ENCODE assay signal across 8 cellular contexts in genomic region chr7:3301472-3301778, GRCh38. TPM values are rescaled to one million over a fixed set of nuclear protein-coding genes. Genes with fewer than 3 reads are reported as not detected.
A peak's percentile ranks its signal among the peaks of the same experiment; 100 is the strongest.
DNase-seq lines count a peak whose midpoint lies in the region; ATAC-seq and TF ChIP-seq lines count a peak whose summit lies in the region.

No MANE protein-coding gene starts in this region.

- H3K27me3 Mint-ChIP-seq in activated naive CD8-positive, alpha-beta T cell treated with anti-CD3 and anti-CD28 coated beads for 36 hours: peaks cover 32% of the 10 kb centered on the region
- peaks cover 48 to 69% of the 10 kb centered on the region in 2 donors for H3K27me3 Mint-ChIP-seq in natural killer cell treated with Interleukin-12 subunit alpha and Interleukin-12 subunit beta and Interleukin-15 and Interleukin-18, amount 100 ng/mL, for 72 hours

- H3K9me3 Mint-ChIP-seq in activated naive CD8-positive, alpha-beta T cell treated with anti-CD3 and anti-CD28 coated beads for 36 hours: no peaks in the 10 kb centered on the region
- no peaks in the 10 kb centered on the region for H3K9me3 Mint-ChIP-seq in natural killer cell treated with Interleukin-12 subunit alpha and Interleukin-12 subunit beta and Interleukin-15 and Interleukin-18, amount 100 ng/mL, for 72 hours

- no peak for TF ChIP-seq CTCF in GM13977 (IDR thresholded peaks at IDR 0.05; ENCODE audit: extremely low read depth, insufficient read depth, missing control alignments)

- no peak overlapping the region for H3K27ac Mint-ChIP-seq in activated naive CD8-positive, alpha-beta T cell treated with anti-CD3 and anti-CD28 coated beads for 36 hours
- no peak overlapping the region for H3K27ac Mint-ChIP-seq in natural killer cell treated with Interleukin-12 subunit alpha and Interleukin-12 subunit beta and Interleukin-15 and Interleukin-18, amount 100 ng/mL, for 72 hours

- no peak overlapping the region for H3K4me3 Mint-ChIP-seq in activated naive CD8-positive, alpha-beta T cell treated with anti-CD3 and anti-CD28 coated beads for 36 hours
- no peak overlapping the region for H3K4me3 Mint-ChIP-seq in natural killer cell treated with Interleukin-12 subunit alpha and Interleukin-12 subunit beta and Interleukin-15 and Interleukin-18, amount 100 ng/mL, for 72 hours

- ATAC-seq in GM18498 (IDR thresholded peaks at IDR 0.05; ENCODE audit: unreplicated experiment): peak; percentile 19
- ATAC-seq in HG02642 (IDR thresholded peaks at IDR 0.05; ENCODE audit: poor library complexity, unreplicated experiment): peak; percentile 26
- ATAC-seq in natural killer cell treated with Interleukin-12 subunit alpha and Interleukin-12 subunit beta and Interleukin-15 and Interleukin-18, amount 100 ng/mL, for 72 hours: peak; percentile 25 to 29

- H3K4me1 Mint-ChIP-seq in activated naive CD8-positive, alpha-beta T cell treated with anti-CD3 and anti-CD28 coated beads for 36 hours: peaks cover 7% of the 10 kb centered on the region
- peaks cover 0 to 13% of the 10 kb centered on the region in 2 donors for H3K4me1 Mint-ChIP-seq in natural killer cell treated with Interleukin-12 subunit alpha and Interleukin-12 subunit beta and Interleukin-15 and Interleukin-18, amount 100 ng/mL, for 72 hours (ENCODE audit: low read depth in 2 of 2)

- no peaks in the 10 kb centered on the region for H3K36me3 Mint-ChIP-seq in activated naive CD8-positive, alpha-beta T cell treated with anti-CD3 and anti-CD28 coated beads for 36 hours
- no peaks in the 10 kb centered on the region for H3K36me3 Mint-ChIP-seq in natural killer cell treated with Interleukin-12 subunit alpha and Interleukin-12 subunit beta and Interleukin-15 and Interleukin-18, amount 100 ng/mL, for 72 hours

- DNase-seq in activated naive CD8-positive, alpha-beta T cell treated with anti-CD3 and anti-CD28 coated beads for 36 hours: peak; percentile 28
- DNase-seq in natural killer cell treated with Interleukin-12 subunit alpha and Interleukin-12 subunit beta and Interleukin-15 and Interleukin-18, amount 100 ng/mL, for 72 hours (ENCODE audit: low spot score): no peak
- DNase-seq in GM13977 (ENCODE audit: low spot score) (no peak), HCEC 1CT (no peak), NCI-H2196 treated with DMSO at 0.1 percent for 48 hours (lab: John Stamatoyannopoulos, UW; ENCODE audit: unreplicated experiment) (no peak), hypothalamus (lab: John Stamatoyannopoulos, UW) (no peak)

- in situ Hi-C loops in GM13977 (cut with MboI; ENCODE audit: low pct_unique_long_range_greater_than_20kb, low sequenced_read_pairs, unreplicated experiment): no loop called here

RNA-seq across cellular contexts. Expression of gene SDK1, which starts 0.4 kb away (rescaled TPM):
- under 1 TPM; 0.49 to 0.54 TPM for total RNA-seq in activated naive CD8-positive, alpha-beta T cell treated with anti-CD3 and anti-CD28 coated beads for 36 hours
- total RNA-seq in natural killer cell treated with Interleukin-12 subunit alpha and Interleukin-12 subunit beta and Interleukin-15 and Interleukin-18, amount 100 ng/mL, for 72 hours: under 1 TPM; 0.20 to 0.40 TPM
